2 cellular contexts compared by ENCODE assay signal in the genomic region with DNA sequence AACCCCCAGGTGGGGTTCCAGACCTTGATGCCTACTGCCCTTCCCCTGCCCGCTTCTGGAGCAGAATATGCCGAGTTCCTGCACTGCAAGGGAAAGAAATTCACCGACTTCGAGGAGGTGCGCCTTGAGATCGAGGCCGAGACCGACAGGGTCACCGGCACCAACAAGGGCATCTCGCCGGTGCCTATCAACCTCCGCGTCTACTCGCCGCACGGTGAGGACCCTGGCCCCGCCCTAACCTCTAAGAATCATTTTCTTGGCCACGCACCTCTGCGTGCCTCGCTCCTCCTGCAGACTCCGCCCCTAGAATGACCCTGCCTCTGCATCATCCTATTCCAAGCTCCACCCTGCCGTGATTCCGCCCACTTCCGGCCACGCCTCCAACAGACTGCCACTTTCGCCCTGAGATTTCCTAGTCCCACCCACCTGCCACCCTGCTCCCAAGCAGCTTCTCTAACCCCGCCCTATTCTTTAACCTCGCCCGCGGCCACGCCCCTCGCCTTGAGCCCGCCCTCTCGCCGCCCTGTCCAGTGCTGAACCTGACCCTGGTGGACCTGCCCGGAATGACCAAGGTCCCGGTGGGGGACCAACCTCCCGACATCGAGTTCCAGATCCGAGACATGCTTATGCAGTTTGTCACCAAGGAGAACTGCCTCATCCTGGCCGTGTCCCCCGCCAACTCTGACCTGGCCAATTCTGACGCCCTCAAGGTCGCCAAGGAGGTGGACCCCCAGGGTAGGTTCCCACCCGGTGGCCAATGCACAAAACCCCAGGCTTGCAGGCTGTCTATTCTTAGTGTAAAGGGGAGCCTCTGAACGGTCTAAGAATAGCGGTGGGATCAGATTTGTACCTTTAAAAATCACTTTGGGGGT.
TF ChIP-seq lines count a peak whose summit lies in the region.

No MANE protein-coding gene starts in this region.

TF ChIP-seq in Ishikawa, 13 proteins besides CTCF, POLR2A, EP300 and RAD21:
- TF ChIP-seq NFIC (IDR thresholded peaks at IDR 0.05) (no peak), TEAD4 (IDR thresholded peaks at IDR 0.05) (no peak), FOXM1 (IDR thresholded peaks at IDR 0.05; ENCODE audit: borderline replicate concordance, low read depth) (no peak)
- TF ChIP-seq, protein P1, sequence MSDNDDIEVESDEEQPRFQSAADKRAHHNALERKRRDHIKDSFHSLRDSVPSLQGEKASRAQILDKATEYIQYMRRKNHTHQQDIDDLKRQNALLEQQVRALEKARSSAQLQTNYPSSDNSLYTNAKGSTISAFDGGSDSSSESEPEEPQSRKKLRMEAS (IDR thresholded peaks at IDR 0.05), result peak; percentile 52; the same call in 1 of the 2 replicates
- TF ChIP-seq, protein P2, sequence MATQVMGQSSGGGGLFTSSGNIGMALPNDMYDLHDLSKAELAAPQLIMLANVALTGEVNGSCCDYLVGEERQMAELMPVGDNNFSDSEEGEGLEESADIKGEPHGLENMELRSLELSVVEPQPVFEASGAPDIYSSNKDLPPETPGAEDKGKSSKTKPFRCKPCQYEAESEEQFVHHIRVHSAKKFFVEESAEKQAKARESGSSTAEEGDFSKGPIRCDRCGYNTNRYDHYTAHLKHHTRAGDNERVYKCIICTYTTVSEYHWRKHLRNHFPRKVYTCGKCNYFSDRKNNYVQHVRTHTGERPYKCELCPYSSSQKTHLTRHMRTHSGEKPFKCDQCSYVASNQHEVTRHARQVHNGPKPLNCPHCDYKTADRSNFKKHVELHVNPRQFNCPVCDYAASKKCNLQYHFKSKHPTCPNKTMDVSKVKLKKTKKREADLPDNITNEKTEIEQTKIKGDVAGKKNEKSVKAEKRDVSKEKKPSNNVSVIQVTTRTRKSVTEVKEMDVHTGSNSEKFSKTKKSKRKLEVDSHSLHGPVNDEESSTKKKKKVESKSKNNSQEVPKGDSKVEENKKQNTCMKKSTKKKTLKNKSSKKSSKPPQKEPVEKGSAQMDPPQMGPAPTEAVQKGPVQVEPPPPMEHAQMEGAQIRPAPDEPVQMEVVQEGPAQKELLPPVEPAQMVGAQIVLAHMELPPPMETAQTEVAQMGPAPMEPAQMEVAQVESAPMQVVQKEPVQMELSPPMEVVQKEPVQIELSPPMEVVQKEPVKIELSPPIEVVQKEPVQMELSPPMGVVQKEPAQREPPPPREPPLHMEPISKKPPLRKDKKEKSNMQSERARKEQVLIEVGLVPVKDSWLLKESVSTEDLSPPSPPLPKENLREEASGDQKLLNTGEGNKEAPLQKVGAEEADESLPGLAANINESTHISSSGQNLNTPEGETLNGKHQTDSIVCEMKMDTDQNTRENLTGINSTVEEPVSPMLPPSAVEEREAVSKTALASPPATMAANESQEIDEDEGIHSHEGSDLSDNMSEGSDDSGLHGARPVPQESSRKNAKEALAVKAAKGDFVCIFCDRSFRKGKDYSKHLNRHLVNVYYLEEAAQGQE (IDR thresholded peaks at IDR 0.05; ENCODE audit: low read depth), result peak; percentile 88
TF ChIP-seq in Ishikawa: peak in this region for 2.

TF ChIP-seq in K562, 482 proteins besides CTCF, POLR2A, EP300 and RAD21 (continues in another document):
- TF ChIP-seq, protein P3, sequence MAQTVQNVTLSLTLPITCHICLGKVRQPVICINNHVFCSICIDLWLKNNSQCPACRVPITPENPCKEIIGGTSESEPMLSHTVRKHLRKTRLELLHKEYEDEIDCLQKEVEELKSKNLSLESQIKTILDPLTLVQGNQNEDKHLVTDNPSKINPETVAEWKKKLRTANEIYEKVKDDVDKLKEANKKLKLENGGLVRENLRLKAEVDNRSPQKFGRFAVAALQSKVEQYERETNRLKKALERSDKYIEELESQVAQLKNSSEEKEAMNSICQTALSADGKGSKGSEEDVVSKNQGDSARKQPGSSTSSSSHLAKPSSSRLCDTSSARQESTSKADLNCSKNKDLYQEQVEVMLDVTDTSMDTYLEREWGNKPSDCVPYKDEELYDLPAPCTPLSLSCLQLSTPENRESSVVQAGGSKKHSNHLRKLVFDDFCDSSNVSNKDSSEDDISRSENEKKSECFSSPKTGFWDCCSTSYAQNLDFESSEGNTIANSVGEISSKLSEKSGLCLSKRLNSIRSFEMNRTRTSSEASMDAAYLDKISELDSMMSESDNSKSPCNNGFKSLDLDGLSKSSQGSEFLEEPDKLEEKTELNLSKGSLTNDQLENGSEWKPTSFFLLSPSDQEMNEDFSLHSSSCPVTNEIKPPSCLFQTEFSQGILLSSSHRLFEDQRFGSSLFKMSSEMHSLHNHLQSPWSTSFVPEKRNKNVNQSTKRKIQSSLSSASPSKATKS (CRISPR knock-in tag; IDR thresholded peaks at IDR 0.05), result no peak
- no peak for TF ChIP-seq CBFB (CRISPR knock-in tag; IDR thresholded peaks at IDR 0.05)
- 0 out of 2 replicates have a peak, but pooled peaks have one; percentile 32 for TF ChIP-seq ZNF165 (CRISPR knock-in tag; IDR thresholded peaks at IDR 0.05; ENCODE audit: borderline replicate concordance)
- TF ChIP-seq, protein P4, sequence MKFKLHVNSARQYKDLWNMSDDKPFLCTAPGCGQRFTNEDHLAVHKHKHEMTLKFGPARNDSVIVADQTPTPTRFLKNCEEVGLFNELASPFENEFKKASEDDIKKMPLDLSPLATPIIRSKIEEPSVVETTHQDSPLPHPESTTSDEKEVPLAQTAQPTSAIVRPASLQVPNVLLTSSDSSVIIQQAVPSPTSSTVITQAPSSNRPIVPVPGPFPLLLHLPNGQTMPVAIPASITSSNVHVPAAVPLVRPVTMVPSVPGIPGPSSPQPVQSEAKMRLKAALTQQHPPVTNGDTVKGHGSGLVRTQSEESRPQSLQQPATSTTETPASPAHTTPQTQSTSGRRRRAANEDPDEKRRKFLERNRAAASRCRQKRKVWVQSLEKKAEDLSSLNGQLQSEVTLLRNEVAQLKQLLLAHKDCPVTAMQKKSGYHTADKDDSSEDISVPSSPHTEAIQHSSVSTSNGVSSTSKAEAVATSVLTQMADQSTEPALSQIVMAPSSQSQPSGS (CRISPR knock-in tag; IDR thresholded peaks at IDR 0.05), result no peak
- no peak for TF ChIP-seq RFX7 (CRISPR knock-in tag; IDR thresholded peaks at IDR 0.05)
- TF ChIP-seq ZSCAN32 (CRISPR knock-in tag; IDR thresholded peaks at IDR 0.05), result no peak
- TF ChIP-seq GATAD2B (IDR thresholded peaks at IDR 0.05; ENCODE audit: borderline replicate concordance), result no peak
- TF ChIP-seq HDAC3 (IDR thresholded peaks at IDR 0.05; ENCODE audit: borderline replicate concordance, partially characterized antibody), result no peak
- TF ChIP-seq PTTG1 (tag; IDR thresholded peaks at IDR 0.05; ENCODE audit: low read depth), result no peak
- no peak for TF ChIP-seq ZNF124 (CRISPR knock-in tag; IDR thresholded peaks at IDR 0.05)
- TF ChIP-seq IRF2 (CRISPR knock-in tag; IDR thresholded peaks at IDR 0.05), result no peak
- peak; percentile 69; the same call in 1 of the 2 replicates for TF ChIP-seq JUN (IDR thresholded peaks at IDR 0.05; ENCODE audit: borderline replicate concordance, low read depth, low read length)
- TF ChIP-seq JUN (CRISPR knock-in tag; IDR thresholded peaks at IDR 0.05; ENCODE audit: borderline replicate concordance), result no peak
- TF ChIP-seq POLR2G (IDR thresholded peaks at IDR 0.05; ENCODE audit: low read depth, low read length), result no peak
- TF ChIP-seq NFXL1 (CRISPR knock-in tag; IDR thresholded peaks at IDR 0.05), result no peak
- TF ChIP-seq, protein P5, sequence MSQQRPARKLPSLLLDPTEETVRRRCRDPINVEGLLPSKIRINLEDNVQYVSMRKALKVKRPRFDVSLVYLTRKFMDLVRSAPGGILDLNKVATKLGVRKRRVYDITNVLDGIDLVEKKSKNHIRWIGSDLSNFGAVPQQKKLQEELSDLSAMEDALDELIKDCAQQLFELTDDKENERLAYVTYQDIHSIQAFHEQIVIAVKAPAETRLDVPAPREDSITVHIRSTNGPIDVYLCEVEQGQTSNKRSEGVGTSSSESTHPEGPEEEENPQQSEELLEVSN (IDR thresholded peaks at IDR 0.05; ENCODE audit: borderline replicate concordance in 1 of 2, extremely low read depth in 1 of 2, insufficient read depth in 1 of 2, insufficient read length in 1 of 2, low read depth in 1 of 2, low read length in 1 of 2, poor library complexity in 1 of 2, severe bottlenecking in 1 of 2), result peak; percentile 55 to 70
- no peak for TF ChIP-seq ZNF707 (CRISPR knock-in tag; conservative IDR thresholded peaks at IDR 0.05)
- no peak for TF ChIP-seq TCFL5 (CRISPR knock-in tag; conservative IDR thresholded peaks at IDR 0.05)
- peak; percentile 89 for TF ChIP-seq JUND (IDR thresholded peaks at IDR 0.05; ENCODE audit: borderline replicate concordance, low read depth, low read length)
- TF ChIP-seq JUND (tag; IDR thresholded peaks at IDR 0.05; ENCODE audit: borderline replicate concordance, low read depth, low read length), result peak; percentile 37; the same call in 1 of the 3 replicates
- no peak for TF ChIP-seq MBD2 (IDR thresholded peaks at IDR 0.05; ENCODE audit: borderline replicate concordance, low read depth)
- TF ChIP-seq, protein P6, sequence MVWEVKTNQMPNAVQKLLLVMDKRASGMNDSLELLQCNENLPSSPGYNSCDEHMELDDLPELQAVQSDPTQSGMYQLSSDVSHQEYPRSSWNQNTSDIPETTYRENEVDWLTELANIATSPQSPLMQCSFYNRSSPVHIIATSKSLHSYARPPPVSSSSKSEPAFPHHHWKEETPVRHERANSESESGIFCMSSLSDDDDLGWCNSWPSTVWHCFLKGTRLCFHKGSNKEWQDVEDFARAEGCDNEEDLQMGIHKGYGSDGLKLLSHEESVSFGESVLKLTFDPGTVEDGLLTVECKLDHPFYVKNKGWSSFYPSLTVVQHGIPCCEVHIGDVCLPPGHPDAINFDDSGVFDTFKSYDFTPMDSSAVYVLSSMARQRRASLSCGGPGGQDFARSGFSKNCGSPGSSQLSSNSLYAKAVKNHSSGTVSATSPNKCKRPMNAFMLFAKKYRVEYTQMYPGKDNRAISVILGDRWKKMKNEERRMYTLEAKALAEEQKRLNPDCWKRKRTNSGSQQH (CRISPR knock-in tag; IDR thresholded peaks at IDR 0.05), result no peak
- TF ChIP-seq NCOA4 (IDR thresholded peaks at IDR 0.05; ENCODE audit: partially characterized antibody), result no peak
- TF ChIP-seq HOXB6 (CRISPR knock-in tag; IDR thresholded peaks at IDR 0.05; ENCODE audit: borderline replicate concordance), result no peak
- TF ChIP-seq NFIC (IDR thresholded peaks at IDR 0.05), result no peak
- TF ChIP-seq ZNF274 (IDR thresholded peaks at IDR 0.05; ENCODE audit: borderline replicate concordance, low read depth, low read length), result no peak
- TF ChIP-seq BHLHE40 (IDR thresholded peaks at IDR 0.05; ENCODE audit: low read length), result peak; percentile 59
- no peak for TF ChIP-seq NFIX (CRISPR knock-in tag; IDR thresholded peaks at IDR 0.05; ENCODE audit: low read depth)
- TF ChIP-seq HDAC1 (IDR thresholded peaks at IDR 0.05), result peak in 1 of 2 experiments; percentile 75; a peak in 2 of 4 replicates
- TF ChIP-seq, protein P7, sequence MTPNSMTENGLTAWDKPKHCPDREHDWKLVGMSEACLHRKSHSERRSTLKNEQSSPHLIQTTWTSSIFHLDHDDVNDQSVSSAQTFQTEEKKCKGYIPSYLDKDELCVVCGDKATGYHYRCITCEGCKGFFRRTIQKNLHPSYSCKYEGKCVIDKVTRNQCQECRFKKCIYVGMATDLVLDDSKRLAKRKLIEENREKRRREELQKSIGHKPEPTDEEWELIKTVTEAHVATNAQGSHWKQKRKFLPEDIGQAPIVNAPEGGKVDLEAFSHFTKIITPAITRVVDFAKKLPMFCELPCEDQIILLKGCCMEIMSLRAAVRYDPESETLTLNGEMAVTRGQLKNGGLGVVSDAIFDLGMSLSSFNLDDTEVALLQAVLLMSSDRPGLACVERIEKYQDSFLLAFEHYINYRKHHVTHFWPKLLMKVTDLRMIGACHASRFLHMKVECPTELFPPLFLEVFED (CRISPR knock-in tag; conservative IDR thresholded peaks at IDR 0.05), result peak; percentile 89; the same call in 1 of the 2 replicates
- TF ChIP-seq, protein P8, sequence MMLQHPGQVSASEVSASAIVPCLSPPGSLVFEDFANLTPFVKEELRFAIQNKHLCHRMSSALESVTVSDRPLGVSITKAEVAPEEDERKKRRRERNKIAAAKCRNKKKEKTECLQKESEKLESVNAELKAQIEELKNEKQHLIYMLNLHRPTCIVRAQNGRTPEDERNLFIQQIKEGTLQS (IDR thresholded peaks at IDR 0.05), result no peak
- TF ChIP-seq, protein P8 (CRISPR knock-in tag; conservative IDR thresholded peaks at IDR 0.05), result no peak; the same call in 1 of the 2 replicates
- TF ChIP-seq SMARCA5 (IDR thresholded peaks at IDR 0.05), result no peak
- no peak for TF ChIP-seq FOXJ3 (CRISPR knock-in tag; IDR thresholded peaks at IDR 0.05)
- TF ChIP-seq HNRNPUL1 (IDR thresholded peaks at IDR 0.05; ENCODE audit: low read length), result no peak
- no peak for TF ChIP-seq RFX1 (IDR thresholded peaks at IDR 0.05)
- TF ChIP-seq ZNF384 (IDR thresholded peaks at IDR 0.05; ENCODE audit: low read depth, low read length), result no peak
- peak; percentile 41; the same call in 1 of the 2 replicates for TF ChIP-seq ZNF668 (CRISPR knock-in tag; IDR thresholded peaks at IDR 0.05)
- TF ChIP-seq SRF (CRISPR knock-in tag; IDR thresholded peaks at IDR 0.05), result peak in 1 of 2 experiments; percentile 60; a peak in 1 of 4 replicates
- no peak for TF ChIP-seq DIDO1 (tag; IDR thresholded peaks at IDR 0.05; ENCODE audit: low read depth)
- TF ChIP-seq IFI16 (CRISPR knock-in tag; IDR thresholded peaks at IDR 0.05), result 0 out of 2 replicates have a peak, but pooled peaks have one; percentile 38
- no peak for TF ChIP-seq TRIM28 (IDR thresholded peaks at IDR 0.05)
- TF ChIP-seq ZNF785 (CRISPR knock-in tag; IDR thresholded peaks at IDR 0.05), result no peak; the same call in 1 of the 2 replicates
- peak; percentile 95; the same call in 1 of the 2 replicates for TF ChIP-seq OTX1 (CRISPR knock-in tag; IDR thresholded peaks at IDR 0.05)
- TF ChIP-seq ZKSCAN1 (IDR thresholded peaks at IDR 0.05; ENCODE audit: low read depth, low read length), result no peak; the same call in 1 of the 2 replicates
- no peak for TF ChIP-seq KAT7 (CRISPR knock-in tag; IDR thresholded peaks at IDR 0.05; ENCODE audit: borderline replicate concordance)
- TF ChIP-seq, protein P9, sequence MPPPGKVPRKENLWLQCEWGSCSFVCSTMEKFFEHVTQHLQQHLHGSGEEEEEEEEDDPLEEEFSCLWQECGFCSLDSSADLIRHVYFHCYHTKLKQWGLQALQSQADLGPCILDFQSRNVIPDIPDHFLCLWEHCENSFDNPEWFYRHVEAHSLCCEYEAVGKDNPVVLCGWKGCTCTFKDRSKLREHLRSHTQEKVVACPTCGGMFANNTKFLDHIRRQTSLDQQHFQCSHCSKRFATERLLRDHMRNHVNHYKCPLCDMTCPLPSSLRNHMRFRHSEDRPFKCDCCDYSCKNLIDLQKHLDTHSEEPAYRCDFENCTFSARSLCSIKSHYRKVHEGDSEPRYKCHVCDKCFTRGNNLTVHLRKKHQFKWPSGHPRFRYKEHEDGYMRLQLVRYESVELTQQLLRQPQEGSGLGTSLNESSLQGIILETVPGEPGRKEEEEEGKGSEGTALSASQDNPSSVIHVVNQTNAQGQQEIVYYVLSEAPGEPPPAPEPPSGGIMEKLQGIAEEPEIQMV (tag; conservative IDR thresholded peaks at IDR 0.05; ENCODE audit: low read depth), result no peak
